ENCODE assay signal across 9 cellular contexts in genomic region chr1:162951553-162952315, GRCh38.
DNase-seq lines count a peak whose midpoint lies in the region; ATAC-seq lines count a peak whose summit lies in the region.
"Had no signal": no experiment of that assay in that cellular context is flagged by ENCODE, and none has a peak within 500 bp of the region (broad histone marks: within the 10 kb centered on the region; RNA-seq: fewer than 3 reads in every experiment).

No MANE protein-coding gene starts in this region.

- DNase-seq in activated naive CD4-positive, alpha-beta T cell treated with anti-CD3 and anti-CD28 coated beads, Interleukin-2, amount 50 U/mL, for 72 hours (ENCODE audit: low spot score in 2 of 2), result no peak
- DNase-seq in activated naive CD4-positive, alpha-beta T cell treated with anti-CD3 and anti-CD28 coated beads, Interleukin-2, amount 50 U/mL, for 16 hours, result no peak
- DNase-seq in LHCN-M2 (ENCODE audit: low read depth) (peak; percentile 30), AML-193 (lab: John Stamatoyannopoulos, UW) (no peak), globus pallidus (ENCODE audit: low spot score) (no peak)
- DNase-seq in stimulated activated naive CD8-positive, alpha-beta T cell treated with anti-CD3 and anti-CD28 coated beads, Interleukin-15, amount 100 ng/mL, for 72 hours, result peak in 1 of 2 donors; percentile 1
- DNase-seq: stimulated activated CD4-positive, alpha-beta T cell treated with anti-CD3 and anti-CD28 coated beads, Interleukin-2, amount 100 ng/mL, for 24 hours had no signal

- H3K27me3 Mint-ChIP-seq in stimulated activated naive CD8-positive, alpha-beta T cell treated with anti-CD3 and anti-CD28 coated beads, Interleukin-15, amount 100 ng/mL, for 72 hours, result peaks cover 12% of the 10 kb centered on the region

- peak; percentile 73 to 92 for ATAC-seq in activated naive CD4-positive, alpha-beta T cell treated with anti-CD3 and anti-CD28 coated beads, Interleukin-2, amount 50 U/mL, for 72 hours
- ATAC-seq in HG02678 (IDR thresholded peaks at IDR 0.05; ENCODE audit: unreplicated experiment), result peak; percentile 93
- ATAC-seq in stimulated activated naive CD8-positive, alpha-beta T cell treated with anti-CD3 and anti-CD28 coated beads, Interleukin-15, amount 100 ng/mL, for 72 hours, result peak; percentile 86
- ATAC-seq in GM19328 (IDR thresholded peaks at IDR 0.05; ENCODE audit: unreplicated experiment), result no peak

- H3K27ac Mint-ChIP-seq in activated naive CD4-positive, alpha-beta T cell treated with anti-CD3 and anti-CD28 coated beads, Interleukin-2, amount 50 U/mL, for 72 hours, result no peak overlapping the region
- no peak overlapping the region for H3K27ac Mint-ChIP-seq in stimulated activated naive CD8-positive, alpha-beta T cell treated with anti-CD3 and anti-CD28 coated beads, Interleukin-15, amount 100 ng/mL, for 72 hours

- peaks cover 8% of the 10 kb centered on the region for H3K4me1 Mint-ChIP-seq in stimulated activated naive CD8-positive, alpha-beta T cell treated with anti-CD3 and anti-CD28 coated beads, Interleukin-15, amount 100 ng/mL, for 72 hours

- no peaks in the 10 kb centered on the region for H3K9me3 Mint-ChIP-seq in activated naive CD4-positive, alpha-beta T cell treated with anti-CD3 and anti-CD28 coated beads, Interleukin-2, amount 50 U/mL, for 72 hours
- H3K9me3 Mint-ChIP-seq in stimulated activated naive CD8-positive, alpha-beta T cell treated with anti-CD3 and anti-CD28 coated beads, Interleukin-15, amount 100 ng/mL, for 72 hours, result no peaks in the 10 kb centered on the region

- H3K36me3 Mint-ChIP-seq in activated naive CD4-positive, alpha-beta T cell treated with anti-CD3 and anti-CD28 coated beads, Interleukin-2, amount 50 U/mL, for 72 hours, result no peaks in the 10 kb centered on the region

- H3K4me3 Mint-ChIP-seq in stimulated activated naive CD8-positive, alpha-beta T cell treated with anti-CD3 and anti-CD28 coated beads, Interleukin-15, amount 100 ng/mL, for 72 hours, result peak overlapping the region in 1 of 2 donors; percentile 5
